ENCODE assay signal across 14 cellular contexts in genomic region chr3:113142476-113142875, GRCh38.
DNase-seq lines count a peak whose midpoint lies in the region; ATAC-seq and TF ChIP-seq lines count a peak whose summit lies in the region.
"Had no signal": no experiment of that assay in that cellular context is flagged by ENCODE, and none has a peak within 500 bp of the region (broad histone marks: within the 10 kb centered on the region; RNA-seq: fewer than 3 reads in every experiment).

No MANE protein-coding gene starts in this region.

- DNase-seq in ACHN (peak; percentile 69), kidney tubule cell (ENCODE audit: low spot score) (peak; percentile 92), D341Med (ENCODE audit: low spot score) (no peak), upper lobe of left lung (no peak), natural killer cell (no peak), T-helper 9 cell (no peak)
- DNase-seq: 8988T; CD4-positive, CD25-positive, alpha-beta regulatory T cell; DMS 273 treated with DMSO at 0.1 percent for 48 hours had no signal

- no peaks in the 10 kb centered on the region for H3K9me3 ChIP-seq in esophagus (ENCODE audit: control insufficient read depth in 2 of 2, insufficient read depth in 1 of 2, low read depth in 1 of 2, low read length in 1 of 2)
- no peaks in the 10 kb centered on the region for H3K9me3 ChIP-seq in upper lobe of left lung
- H3K9me3 ChIP-seq: BLaER1 treated with 17β-estradiol and CSF1 and Interleukin-3, amounts not matched to agents 10 nM and 100 nM; HAP-1 had no signal

- in situ Hi-C loops in ACHN (cut with HindIII; ENCODE audit: low pct_ligation_motif_present, low pct_unique_long_range_greater_than_20kb, low sequenced_read_pairs), result no loop called here

- no peaks in the 10 kb centered on the region for H3K9me3 Mint-ChIP-seq in natural killer cell

- TF ChIP-seq CTCF in upper lobe of left lung (IDR thresholded peaks at IDR 0.05), result no peak
- no peak for TF ChIP-seq CTCF in natural killer cell (IDR thresholded peaks at IDR 0.05)

- H3K27ac ChIP-seq in esophagus (ENCODE audit: low read depth in 2 of 2, low read length in 1 of 2) (peak overlapping the region; percentile 54 to 66), rectal smooth muscle tissue (ENCODE audit: low read depth, low read length) (peak overlapping the region; percentile 23), upper lobe of left lung (no peak overlapping the region)
- H3K27ac ChIP-seq: BLaER1 treated with 17β-estradiol and CSF1 and Interleukin-3, amounts not matched to agents 10 nM and 100 nM had no signal

- H3K4me1 Mint-ChIP-seq in natural killer cell, result peaks cover 0 to 6% of the 10 kb centered on the region in 2 donors
- H3K4me1 Mint-ChIP-seq: CD4-positive, CD25-positive, alpha-beta regulatory T cell had no signal

- ATAC-seq in upper lobe of left lung (ENCODE audit: low FRiP score in 2 of 2) (no peak), natural killer cell (no peak)
- ATAC-seq: HepG2 had no signal

- intact Hi-C loops in natural killer cell (cut with micrococcal nuclease), result no loop called here

- H3K36me3 Mint-ChIP-seq in natural killer cell, result no peaks in the 10 kb centered on the region
- H3K36me3 Mint-ChIP-seq: CD4-positive, CD25-positive, alpha-beta regulatory T cell had no signal

- no peak overlapping the region for H3K27ac Mint-ChIP-seq in natural killer cell
- H3K27ac Mint-ChIP-seq: CD4-positive, CD25-positive, alpha-beta regulatory T cell had no signal

- H3K27me3 ChIP-seq in esophagus (ENCODE audit: control insufficient read depth in 1 of 2, insufficient read depth in 2 of 2, low read length in 2 of 2), result no peaks in the 10 kb centered on the region
- no peaks in the 10 kb centered on the region for H3K27me3 ChIP-seq in rectal smooth muscle tissue (ENCODE audit: control insufficient read depth, insufficient read depth, low read length)
- H3K27me3 ChIP-seq in upper lobe of left lung, result no peaks in the 10 kb centered on the region
- H3K27me3 ChIP-seq: BLaER1 treated with 17β-estradiol and CSF1 and Interleukin-3, amounts not matched to agents 10 nM and 100 nM had no signal

- no peak for TF ChIP-seq POLR2A in upper lobe of left lung (IDR thresholded peaks at IDR 0.05)

- H3K36me3 ChIP-seq in esophagus (ENCODE audit: control insufficient read depth in 2 of 2, insufficient read depth in 2 of 2, low read length in 1 of 2) (no peaks in the 10 kb centered on the region), rectal smooth muscle tissue (ENCODE audit: control insufficient read depth, insufficient read depth, low read length) (no peaks in the 10 kb centered on the region), upper lobe of left lung (no peaks in the 10 kb centered on the region)
- H3K36me3 ChIP-seq: BLaER1 treated with 17β-estradiol and CSF1 and Interleukin-3, amounts not matched to agents 10 nM and 100 nM; HAP-1 had no signal

- no peak overlapping the region for H3K4me3 Mint-ChIP-seq in natural killer cell
- H3K4me3 Mint-ChIP-seq: CD4-positive, CD25-positive, alpha-beta regulatory T cell had no signal

- no peak for TF ChIP-seq EP300 in upper lobe of left lung (IDR thresholded peaks at IDR 0.05)

- H3K9ac ChIP-seq in rectal smooth muscle tissue (ENCODE audit: low read length), result no peak overlapping the region
- H3K9ac ChIP-seq: BLaER1 treated with 17β-estradiol and CSF1 and Interleukin-3, amounts not matched to agents 10 nM and 100 nM had no signal

- H3K4me3 ChIP-seq in esophagus (ENCODE audit: low read depth in 1 of 2, low read length in 2 of 2), result no peak overlapping the region
- H3K4me3 ChIP-seq in rectal smooth muscle tissue (ENCODE audit: low read length), result no peak overlapping the region
- no peak overlapping the region for H3K4me3 ChIP-seq in upper lobe of left lung
- H3K4me3 ChIP-seq: BLaER1 treated with 17β-estradiol and CSF1 and Interleukin-3, amounts not matched to agents 10 nM and 100 nM; HAP-1 had no signal

- peaks cover 3 to 7% of the 10 kb centered on the region in 2 donors for H3K27me3 Mint-ChIP-seq in natural killer cell (ENCODE audit: low read depth in 2 of 2)
- H3K27me3 Mint-ChIP-seq: CD4-positive, CD25-positive, alpha-beta regulatory T cell had no signal

- H3K4me1 ChIP-seq in esophagus (ENCODE audit: control insufficient read depth in 2 of 2, insufficient read depth in 2 of 2, low read length in 1 of 2) (peaks cover 0 to 2% of the 10 kb centered on the region in 2 donors), rectal smooth muscle tissue (ENCODE audit: control insufficient read depth, insufficient read depth, low read length) (peaks cover 20% of the 10 kb centered on the region), upper lobe of left lung (no peaks in the 10 kb centered on the region)

Comparison
In these comparisons a context has a peak if more than half of its experiments do, and no peak if none do; other contexts are left out.
1. DNase-seq: peak in ACHN (single experiment) and kidney tubule cell (single experiment); none in D341Med (single experiment), upper lobe of left lung (0 of 2), natural killer cell (single experiment) and T-helper 9 cell (single experiment).
2. H3K27ac ChIP-seq: peak in esophagus (2 of 2) and rectal smooth muscle tissue (single experiment); none in upper lobe of left lung (0 of 4).